In genomic region chr11:65083834-65084597, GRCh38 we compare ENCODE assay signal across 8 cellular contexts. TPM values are rescaled to one million over a fixed set of nuclear protein-coding genes. Genes with fewer than 3 reads are reported as not detected.
DNase-seq lines count a peak whose midpoint lies in the region; ATAC-seq lines count a peak whose summit lies in the region.

CDCA5 (minus strand) TSS chr11:65084040; CDS start chr11:65083978, 62 bp downstream.
ZFPL1 (plus strand) TSS chr11:65084222; CDS start chr11:65084699, 477 bp downstream.

- DNase-seq in NCI-H748 (lab: John Stamatoyannopoulos, UW; ENCODE audit: unreplicated experiment) (peak; percentile 96), cortex of kidney (lab: John Stamatoyannopoulos, UW) (peak; percentile 67), left colon (peak; percentile 93 to 95)
- peak; percentile 94 for DNase-seq in activated CD4-positive, alpha-beta T cell treated with anti-CD3 and anti-CD28 coated beads, Interleukin-2, amount 50 U/mL, for 1 hour
- peak; percentile 91 to 93 for DNase-seq in stimulated activated CD4-positive, alpha-beta T cell treated with anti-CD3 and anti-CD28 coated beads, Interleukin-1b, Interleukin-23, amount 100 ng/mL, for 4 hours (ENCODE audit: low read depth in 2 of 2)

- H3K27me3 ChIP-seq in BLaER1 treated with 17β-estradiol and CSF1 and Interleukin-3, amounts not matched to agents 10 nM and 100 nM = no peaks in the 10 kb centered on the region

- H3K4me2 ChIP-seq in BLaER1 treated with 17β-estradiol and CSF1 and Interleukin-3, amounts not matched to agents 10 nM and 100 nM = peak within 1 kb of the TSS; percentile 85 to 100 (median 98)

- peak within 1 kb of the TSS; percentile 79 to 91 (median 86) for H3K27ac ChIP-seq in BLaER1 treated with 17β-estradiol and CSF1 and Interleukin-3, amounts not matched to agents 10 nM and 100 nM

- peak within 1 kb of the TSS; percentile 75 to 90 (median 86) for H3K4me3 ChIP-seq in BLaER1 treated with 17β-estradiol and CSF1 and Interleukin-3, amounts not matched to agents 10 nM and 100 nM

- H3K36me3 ChIP-seq in BLaER1 treated with 17β-estradiol and CSF1 and Interleukin-3, amounts not matched to agents 10 nM and 100 nM = peaks cover 37 to 81% (median 66%) of the 10 kb centered on the region in 11 experiments

- peaks cover 0 to 28% (median 5%) of the 10 kb centered on the region in 11 experiments; a peak in 11 of 22 replicates for H4K20me1 ChIP-seq in BLaER1 treated with 17β-estradiol and CSF1 and Interleukin-3, amounts not matched to agents 10 nM and 100 nM

- intact Hi-C loops in left colon (cut with DNase I, micrococcal nuclease) = no loop called here

- ATAC-seq in GM19351 (IDR thresholded peaks at IDR 0.05; ENCODE audit: unreplicated experiment) = peak; percentile 80
- ATAC-seq in HG03521 (IDR thresholded peaks at IDR 0.05; ENCODE audit: unreplicated experiment) = peak; percentile 77
- ATAC-seq in left colon = peak; percentile 98

- peaks cover 43 to 59% (median 55%) of the 10 kb centered on the region in 10 experiments for H3K4me1 ChIP-seq in BLaER1 treated with 17β-estradiol and CSF1 and Interleukin-3, amounts not matched to agents 10 nM and 100 nM

- peak within 1 kb of the TSS; percentile 85 to 95 (median 90) for H3K9ac ChIP-seq in BLaER1 treated with 17β-estradiol and CSF1 and Interleukin-3, amounts not matched to agents 10 nM and 100 nM

- H3K9me3 ChIP-seq in BLaER1 treated with 17β-estradiol and CSF1 and Interleukin-3, amounts not matched to agents 10 nM and 100 nM (replicated peaks in 1 of 11) = no peaks in the 10 kb centered on the region

RNA-seq across cellular contexts. Expression of gene CDCA5, which starts in this region (rescaled TPM):
- 1 to 10 TPM; 3.0 to 7.3 TPM for total RNA-seq in left colon

RNA-seq across cellular contexts. Expression of gene ZFPL1, which starts in this region (rescaled TPM):
- total RNA-seq in left colon = 10 to 100 TPM; 45.3 to 45.6 TPM

Comparison
In these comparisons a context has a peak if more than half of its experiments do, and no peak if none do; other contexts are left out.
1. Peak in every context shown above with its lines: DNase-seq, ATAC-seq, H3K4me3 ChIP-seq and H3K27ac ChIP-seq.